1 cellular context compared by ENCODE assay signal in the genomic region with DNA sequence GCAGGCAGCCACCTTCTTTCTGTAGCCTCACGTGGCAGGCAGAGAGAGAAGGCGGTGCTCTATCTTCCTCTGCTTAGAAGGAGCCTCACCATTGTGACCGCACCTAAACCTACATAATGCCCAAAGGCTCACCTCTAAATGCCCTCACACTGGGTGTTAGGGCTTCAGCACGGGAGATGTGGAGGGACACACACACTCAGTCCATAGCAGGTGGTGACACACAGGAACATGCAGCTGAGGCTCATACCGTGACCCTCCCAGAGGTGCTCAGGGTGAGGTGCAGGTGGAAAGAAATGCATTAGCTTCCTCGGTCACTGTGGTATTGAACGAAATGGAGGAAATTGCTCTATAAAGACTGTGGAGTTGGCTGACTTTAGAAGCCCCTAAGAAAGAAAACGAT.
TF ChIP-seq lines count a peak whose summit lies in the region.

No MANE protein-coding gene starts in this region.

TF ChIP-seq in GM12878, 131 proteins besides CTCF, POLR2A, EP300 and RAD21:
- no peak for TF ChIP-seq E2F8 (IDR thresholded peaks at IDR 0.05; ENCODE audit: low read depth, partially characterized antibody)
- TF ChIP-seq PML (IDR thresholded peaks at IDR 0.05; ENCODE audit: low read length) = no peak
- TF ChIP-seq STAT1 (conservative IDR thresholded peaks at IDR 0.05) = no peak
- no peak for TF ChIP-seq PRDM15 (CRISPR knock-in tag; IDR thresholded peaks at IDR 0.05)
- TF ChIP-seq ZSCAN29 (IDR thresholded peaks at IDR 0.05) = no peak
- no peak for TF ChIP-seq PKNOX1 (IDR thresholded peaks at IDR 0.05)
- TF ChIP-seq SREBF2 (IDR thresholded peaks at IDR 0.05; ENCODE audit: low read length) = no peak
